Comparison of ENCODE assay signal across 1 cellular context in the genomic region with DNA sequence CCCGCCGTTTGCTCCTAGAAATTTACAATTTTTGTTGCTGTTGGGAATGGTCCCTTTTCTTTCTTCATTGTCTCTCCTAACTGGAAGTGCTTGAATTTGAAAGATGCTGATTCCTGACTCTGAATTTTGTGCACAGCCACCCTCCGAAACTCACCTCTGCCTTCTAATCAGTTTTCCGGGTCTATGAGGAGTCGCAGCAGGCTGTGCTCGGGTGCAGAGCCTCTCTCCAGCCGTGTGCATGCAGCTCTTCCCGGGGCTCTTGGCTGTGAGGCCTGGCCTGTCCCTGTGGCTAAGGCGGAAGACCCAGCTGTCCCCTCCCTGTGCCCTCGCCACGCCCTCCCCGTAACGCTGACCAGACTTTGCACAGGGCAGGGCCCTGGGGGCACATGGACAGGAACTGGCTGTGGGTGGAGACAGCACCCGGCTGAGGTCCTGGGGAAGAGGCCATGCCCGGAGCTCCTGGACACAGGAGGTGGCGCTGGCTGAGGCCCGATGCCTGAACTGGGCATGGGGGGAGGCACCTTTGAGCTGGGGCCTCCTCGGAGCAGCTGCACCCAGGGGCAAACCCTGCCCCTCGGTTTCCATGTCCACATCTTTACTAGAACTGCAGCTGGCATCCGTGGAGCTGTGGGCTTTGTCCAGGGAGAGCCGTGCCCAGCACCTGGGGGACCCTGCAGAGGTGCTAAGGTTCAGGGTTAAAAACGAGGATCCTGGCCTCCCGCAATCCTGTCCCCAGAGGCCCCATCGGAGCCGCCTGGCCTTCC.
TF ChIP-seq lines count a peak whose summit lies in the region.

No MANE protein-coding gene starts in this region.

TF ChIP-seq in HepG2, 621 proteins besides CTCF, POLR2A, EP300 and RAD21 (continues in another document):
- no peak for TF ChIP-seq MAFG (CRISPR knock-in tag; IDR thresholded peaks at IDR 0.05)
- peak; percentile 71 for TF ChIP-seq ZNF335 (CRISPR knock-in tag; IDR thresholded peaks at IDR 0.05)
- TF ChIP-seq, protein P1, sequence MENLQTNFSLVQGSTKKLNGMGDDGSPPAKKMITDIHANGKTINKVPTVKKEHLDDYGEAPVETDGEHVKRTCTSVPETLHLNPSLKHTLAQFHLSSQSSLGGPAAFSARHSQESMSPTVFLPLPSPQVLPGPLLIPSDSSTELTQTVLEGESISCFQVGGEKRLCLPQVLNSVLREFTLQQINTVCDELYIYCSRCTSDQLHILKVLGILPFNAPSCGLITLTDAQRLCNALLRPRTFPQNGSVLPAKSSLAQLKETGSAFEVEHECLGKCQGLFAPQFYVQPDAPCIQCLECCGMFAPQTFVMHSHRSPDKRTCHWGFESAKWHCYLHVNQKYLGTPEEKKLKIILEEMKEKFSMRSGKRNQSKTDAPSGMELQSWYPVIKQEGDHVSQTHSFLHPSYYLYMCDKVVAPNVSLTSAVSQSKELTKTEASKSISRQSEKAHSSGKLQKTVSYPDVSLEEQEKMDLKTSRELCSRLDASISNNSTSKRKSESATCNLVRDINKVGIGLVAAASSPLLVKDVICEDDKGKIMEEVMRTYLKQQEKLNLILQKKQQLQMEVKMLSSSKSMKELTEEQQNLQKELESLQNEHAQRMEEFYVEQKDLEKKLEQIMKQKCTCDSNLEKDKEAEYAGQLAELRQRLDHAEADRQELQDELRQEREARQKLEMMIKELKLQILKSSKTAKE (CRISPR knock-in tag; IDR thresholded peaks at IDR 0.05; ENCODE audit: borderline replicate concordance): peak; percentile 89
- no peak; the same call in 1 of the 2 replicates for TF ChIP-seq ZNF777 (CRISPR knock-in tag; IDR thresholded peaks at IDR 0.05)
- TF ChIP-seq, protein P2, sequence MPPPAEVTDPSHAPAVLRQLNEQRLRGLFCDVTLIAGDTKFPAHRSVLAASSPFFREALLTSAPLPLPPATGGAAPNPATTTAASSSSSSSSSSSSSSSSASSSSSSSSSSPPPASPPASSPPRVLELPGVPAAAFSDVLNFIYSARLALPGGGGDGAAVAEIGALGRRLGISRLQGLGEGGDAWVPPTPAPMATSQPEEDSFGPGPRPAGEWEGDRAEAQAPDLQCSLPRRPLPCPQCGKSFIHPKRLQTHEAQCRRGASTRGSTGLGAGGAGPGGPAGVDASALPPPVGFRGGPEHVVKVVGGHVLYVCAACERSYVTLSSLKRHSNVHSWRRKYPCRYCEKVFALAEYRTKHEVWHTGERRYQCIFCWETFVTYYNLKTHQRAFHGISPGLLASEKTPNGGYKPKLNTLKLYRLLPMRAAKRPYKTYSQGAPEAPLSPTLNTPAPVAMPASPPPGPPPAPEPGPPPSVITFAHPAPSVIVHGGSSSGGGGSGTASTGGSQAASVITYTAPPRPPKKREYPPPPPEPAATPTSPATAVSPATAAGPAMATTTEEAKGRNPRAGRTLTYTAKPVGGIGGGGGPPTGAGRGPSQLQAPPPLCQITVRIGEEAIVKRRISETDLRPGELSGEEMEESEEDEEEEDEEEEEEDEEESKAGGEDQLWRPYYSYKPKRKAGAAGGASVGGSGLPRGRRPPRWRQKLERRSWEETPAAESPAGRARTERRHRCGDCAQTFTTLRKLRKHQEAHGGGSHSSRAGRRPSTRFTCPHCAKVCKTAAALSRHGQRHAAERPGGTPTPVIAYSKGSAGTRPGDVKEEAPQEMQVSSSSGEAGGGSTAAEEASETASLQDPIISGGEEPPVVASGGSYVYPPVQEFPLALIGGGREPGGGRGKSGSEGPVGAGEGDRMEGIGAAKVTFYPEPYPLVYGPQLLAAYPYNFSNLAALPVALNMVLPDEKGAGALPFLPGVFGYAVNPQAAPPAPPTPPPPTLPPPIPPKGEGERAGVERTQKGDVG (CRISPR knock-in tag; IDR thresholded peaks at IDR 0.05; ENCODE audit: borderline replicate concordance): no peak
- TF ChIP-seq MEIS2 (CRISPR knock-in tag; IDR thresholded peaks at IDR 0.05): 0 out of 2 replicates have a peak, but pooled peaks have one; percentile 53
- TF ChIP-seq, protein P3, sequence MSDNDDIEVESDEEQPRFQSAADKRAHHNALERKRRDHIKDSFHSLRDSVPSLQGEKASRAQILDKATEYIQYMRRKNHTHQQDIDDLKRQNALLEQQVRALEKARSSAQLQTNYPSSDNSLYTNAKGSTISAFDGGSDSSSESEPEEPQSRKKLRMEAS (IDR thresholded peaks at IDR 0.05): peak; percentile 95
- 0 out of 2 replicates have a peak, but pooled peaks have one; percentile 19 for TF ChIP-seq TEAD2 (CRISPR knock-in tag; IDR thresholded peaks at IDR 0.05)
- peak; percentile 88 for TF ChIP-seq KAT8 (CRISPR knock-in tag; IDR thresholded peaks at IDR 0.05)
- TF ChIP-seq, protein P4, sequence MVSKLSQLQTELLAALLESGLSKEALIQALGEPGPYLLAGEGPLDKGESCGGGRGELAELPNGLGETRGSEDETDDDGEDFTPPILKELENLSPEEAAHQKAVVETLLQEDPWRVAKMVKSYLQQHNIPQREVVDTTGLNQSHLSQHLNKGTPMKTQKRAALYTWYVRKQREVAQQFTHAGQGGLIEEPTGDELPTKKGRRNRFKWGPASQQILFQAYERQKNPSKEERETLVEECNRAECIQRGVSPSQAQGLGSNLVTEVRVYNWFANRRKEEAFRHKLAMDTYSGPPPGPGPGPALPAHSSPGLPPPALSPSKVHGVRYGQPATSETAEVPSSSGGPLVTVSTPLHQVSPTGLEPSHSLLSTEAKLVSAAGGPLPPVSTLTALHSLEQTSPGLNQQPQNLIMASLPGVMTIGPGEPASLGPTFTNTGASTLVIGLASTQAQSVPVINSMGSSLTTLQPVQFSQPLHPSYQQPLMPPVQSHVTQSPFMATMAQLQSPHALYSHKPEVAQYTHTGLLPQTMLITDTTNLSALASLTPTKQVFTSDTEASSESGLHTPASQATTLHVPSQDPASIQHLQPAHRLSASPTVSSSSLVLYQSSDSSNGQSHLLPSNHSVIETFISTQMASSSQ (IDR thresholded peaks at IDR 0.05; ENCODE audit: low read depth): 0 out of 2 replicates have a peak, but pooled peaks have one; percentile 31
- TF ChIP-seq, protein P4 (CRISPR knock-in tag; IDR thresholded peaks at IDR 0.05; ENCODE audit: borderline replicate concordance): peak; percentile 78; the same call in 1 of the 2 replicates
- TF ChIP-seq HMG20A (CRISPR knock-in tag; IDR thresholded peaks at IDR 0.05; ENCODE audit: borderline replicate concordance): peak; percentile 49; the same call in 1 of the 2 replicates
- no peak for TF ChIP-seq ZNF138 (CRISPR knock-in tag; IDR thresholded peaks at IDR 0.05; ENCODE audit: low read depth)
- TF ChIP-seq TMF1 (CRISPR knock-in tag; IDR thresholded peaks at IDR 0.05; ENCODE audit: low read depth): peak; percentile 46; the same call in 1 of the 2 replicates
- no peak for TF ChIP-seq ZNF180 (CRISPR knock-in tag; IDR thresholded peaks at IDR 0.05; ENCODE audit: borderline replicate concordance, low read depth)
- TF ChIP-seq, protein P5, sequence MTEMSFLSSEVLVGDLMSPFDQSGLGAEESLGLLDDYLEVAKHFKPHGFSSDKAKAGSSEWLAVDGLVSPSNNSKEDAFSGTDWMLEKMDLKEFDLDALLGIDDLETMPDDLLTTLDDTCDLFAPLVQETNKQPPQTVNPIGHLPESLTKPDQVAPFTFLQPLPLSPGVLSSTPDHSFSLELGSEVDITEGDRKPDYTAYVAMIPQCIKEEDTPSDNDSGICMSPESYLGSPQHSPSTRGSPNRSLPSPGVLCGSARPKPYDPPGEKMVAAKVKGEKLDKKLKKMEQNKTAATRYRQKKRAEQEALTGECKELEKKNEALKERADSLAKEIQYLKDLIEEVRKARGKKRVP (CRISPR knock-in tag; IDR thresholded peaks at IDR 0.05): peak in 1 of 2 experiments; percentile 72; a peak in 2 of 4 replicates
- 0 out of 2 replicates have a peak, but pooled peaks have one; percentile 52 for TF ChIP-seq REL (CRISPR knock-in tag; conservative IDR thresholded peaks at IDR 0.05)
- no peak for TF ChIP-seq ZNF570 (CRISPR knock-in tag; IDR thresholded peaks at IDR 0.05; ENCODE audit: borderline replicate concordance)
- TF ChIP-seq SNRNP70 (IDR thresholded peaks at IDR 0.05; ENCODE audit: low read depth, low read length): no peak
- peak; percentile 65; the same call in 1 of the 2 replicates for TF ChIP-seq ZNF20 (CRISPR knock-in tag; IDR thresholded peaks at IDR 0.05)
- TF ChIP-seq, protein P6, sequence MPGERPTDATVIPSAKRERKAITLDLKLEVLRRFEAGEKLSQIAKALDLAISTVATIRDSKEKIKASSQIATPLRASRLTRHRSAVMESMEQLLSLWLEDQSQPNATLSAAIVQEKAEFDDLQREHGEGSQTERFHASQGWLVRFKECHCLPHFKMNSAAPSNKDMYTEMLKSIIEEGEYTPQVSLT (CRISPR knock-in tag; IDR thresholded peaks at IDR 0.05; ENCODE audit: borderline replicate concordance, low read depth): no peak
- TF ChIP-seq, protein P7, sequence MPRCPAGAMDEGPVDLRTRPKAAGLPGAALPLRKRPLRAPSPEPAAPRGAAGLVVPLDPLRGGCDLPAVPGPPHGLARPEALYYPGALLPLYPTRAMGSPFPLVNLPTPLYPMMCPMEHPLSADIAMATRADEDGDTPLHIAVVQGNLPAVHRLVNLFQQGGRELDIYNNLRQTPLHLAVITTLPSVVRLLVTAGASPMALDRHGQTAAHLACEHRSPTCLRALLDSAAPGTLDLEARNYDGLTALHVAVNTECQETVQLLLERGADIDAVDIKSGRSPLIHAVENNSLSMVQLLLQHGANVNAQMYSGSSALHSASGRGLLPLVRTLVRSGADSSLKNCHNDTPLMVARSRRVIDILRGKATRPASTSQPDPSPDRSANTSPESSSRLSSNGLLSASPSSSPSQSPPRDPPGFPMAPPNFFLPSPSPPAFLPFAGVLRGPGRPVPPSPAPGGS (CRISPR knock-in tag; IDR thresholded peaks at IDR 0.05): peak; percentile 72; the same call in 1 of the 2 replicates
- TF ChIP-seq CBX2 (IDR thresholded peaks at IDR 0.05; ENCODE audit: low read depth, low read length): no peak
- TF ChIP-seq CBX2 (CRISPR knock-in tag; IDR thresholded peaks at IDR 0.05; ENCODE audit: low read depth): no peak
- TF ChIP-seq KDM5A (IDR thresholded peaks at IDR 0.05; ENCODE audit: borderline replicate concordance, low read length): no peak
- TF ChIP-seq, protein P8, sequence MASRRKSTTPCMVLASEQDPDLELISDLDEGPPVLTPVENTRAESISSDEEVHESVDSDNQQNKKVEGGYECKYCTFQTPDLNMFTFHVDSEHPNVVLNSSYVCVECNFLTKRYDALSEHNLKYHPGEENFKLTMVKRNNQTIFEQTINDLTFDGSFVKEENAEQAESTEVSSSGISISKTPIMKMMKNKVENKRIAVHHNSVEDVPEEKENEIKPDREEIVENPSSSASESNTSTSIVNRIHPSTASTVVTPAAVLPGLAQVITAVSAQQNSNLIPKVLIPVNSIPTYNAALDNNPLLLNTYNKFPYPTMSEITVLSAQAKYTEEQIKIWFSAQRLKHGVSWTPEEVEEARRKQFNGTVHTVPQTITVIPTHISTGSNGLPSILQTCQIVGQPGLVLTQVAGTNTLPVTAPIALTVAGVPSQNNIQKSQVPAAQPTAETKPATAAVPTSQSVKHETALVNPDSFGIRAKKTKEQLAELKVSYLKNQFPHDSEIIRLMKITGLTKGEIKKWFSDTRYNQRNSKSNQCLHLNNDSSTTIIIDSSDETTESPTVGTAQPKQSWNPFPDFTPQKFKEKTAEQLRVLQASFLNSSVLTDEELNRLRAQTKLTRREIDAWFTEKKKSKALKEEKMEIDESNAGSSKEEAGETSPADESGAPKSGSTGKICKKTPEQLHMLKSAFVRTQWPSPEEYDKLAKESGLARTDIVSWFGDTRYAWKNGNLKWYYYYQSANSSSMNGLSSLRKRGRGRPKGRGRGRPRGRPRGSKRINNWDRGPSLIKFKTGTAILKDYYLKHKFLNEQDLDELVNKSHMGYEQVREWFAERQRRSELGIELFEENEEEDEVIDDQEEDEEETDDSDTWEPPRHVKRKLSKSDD (CRISPR knock-in tag; IDR thresholded peaks at IDR 0.05; ENCODE audit: low read depth): no peak
- TF ChIP-seq SOX13 (IDR thresholded peaks at IDR 0.05): no peak
- peak in 1 of 2 experiments; percentile 74; a peak in 2 of 4 replicates for TF ChIP-seq SOX13 (CRISPR knock-in tag; conservative IDR thresholded peaks at IDR 0.05 in 1 of 2, IDR thresholded peaks at IDR 0.05 in 1 of 2)
- TF ChIP-seq, protein P9, sequence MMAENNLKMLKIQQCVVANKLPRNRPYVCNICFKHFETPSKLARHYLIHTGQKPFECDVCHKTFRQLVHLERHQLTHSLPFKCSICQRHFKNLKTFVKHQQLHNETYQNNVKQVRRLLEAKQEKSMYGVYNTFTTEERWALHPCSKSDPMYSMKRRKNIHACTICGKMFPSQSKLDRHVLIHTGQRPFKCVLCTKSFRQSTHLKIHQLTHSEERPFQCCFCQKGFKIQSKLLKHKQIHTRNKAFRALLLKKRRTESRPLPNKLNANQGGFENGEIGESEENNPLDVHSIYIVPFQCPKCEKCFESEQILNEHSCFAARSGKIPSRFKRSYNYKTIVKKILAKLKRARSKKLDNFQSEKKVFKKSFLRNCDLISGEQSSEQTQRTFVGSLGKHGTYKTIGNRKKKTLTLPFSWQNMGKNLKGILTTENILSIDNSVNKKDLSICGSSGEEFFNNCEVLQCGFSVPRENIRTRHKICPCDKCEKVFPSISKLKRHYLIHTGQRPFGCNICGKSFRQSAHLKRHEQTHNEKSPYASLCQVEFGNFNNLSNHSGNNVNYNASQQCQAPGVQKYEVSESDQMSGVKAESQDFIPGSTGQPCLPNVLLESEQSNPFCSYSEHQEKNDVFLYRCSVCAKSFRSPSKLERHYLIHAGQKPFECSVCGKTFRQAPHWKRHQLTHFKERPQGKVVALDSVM (CRISPR knock-in tag; IDR thresholded peaks at IDR 0.05): no peak; the same call in 1 of the 2 replicates
- TF ChIP-seq, protein P10, sequence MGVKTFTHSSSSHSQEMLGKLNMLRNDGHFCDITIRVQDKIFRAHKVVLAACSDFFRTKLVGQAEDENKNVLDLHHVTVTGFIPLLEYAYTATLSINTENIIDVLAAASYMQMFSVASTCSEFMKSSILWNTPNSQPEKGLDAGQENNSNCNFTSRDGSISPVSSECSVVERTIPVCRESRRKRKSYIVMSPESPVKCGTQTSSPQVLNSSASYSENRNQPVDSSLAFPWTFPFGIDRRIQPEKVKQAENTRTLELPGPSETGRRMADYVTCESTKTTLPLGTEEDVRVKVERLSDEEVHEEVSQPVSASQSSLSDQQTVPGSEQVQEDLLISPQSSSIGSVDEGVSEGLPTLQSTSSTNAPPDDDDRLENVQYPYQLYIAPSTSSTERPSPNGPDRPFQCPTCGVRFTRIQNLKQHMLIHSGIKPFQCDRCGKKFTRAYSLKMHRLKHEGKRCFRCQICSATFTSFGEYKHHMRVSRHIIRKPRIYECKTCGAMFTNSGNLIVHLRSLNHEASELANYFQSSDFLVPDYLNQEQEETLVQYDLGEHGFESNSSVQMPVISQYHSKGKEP (CRISPR knock-in tag; IDR thresholded peaks at IDR 0.05): 0 out of 2 replicates have a peak, but pooled peaks have one; percentile 53
- TF ChIP-seq ZNF550 (CRISPR knock-in tag; IDR thresholded peaks at IDR 0.05; ENCODE audit: borderline replicate concordance): no peak
- peak; percentile 66 for TF ChIP-seq SKI (IDR thresholded peaks at IDR 0.05; ENCODE audit: partially characterized antibody)
